ENCODE assay signal across 21 cellular contexts in genomic region chr7:25314094-25314708, GRCh38.
A peak's percentile ranks its signal among the peaks of the same experiment; 100 is the strongest.
DNase-seq lines count a peak whose midpoint lies in the region; ATAC-seq, FAIRE-seq and TF ChIP-seq lines count a peak whose summit lies in the region.
"Had no signal": no experiment of that assay in that cellular context is flagged by ENCODE, and none has a peak within 500 bp of the region (broad histone marks: within the 10 kb centered on the region; RNA-seq: fewer than 3 reads in every experiment).

No MANE protein-coding gene starts in this region.

- DNase-seq in Calu3 (peak; percentile 57), LNCaP clone FGC (ENCODE audit: low read depth) (no peak), body of pancreas (peak; percentile 21 to 35 (median 28)), lower lobe of right lung (no peak), kidney (no peak)
- DNase-seq in stimulated activated naive CD8-positive, alpha-beta T cell treated with anti-CD3 and anti-CD28 coated beads, Interleukin-15, amount 100 ng/mL, for 72 hours = no peak
- DNase-seq in stimulated activated naive CD8-positive, alpha-beta T cell treated with anti-CD3 and anti-CD28 coated beads, Interleukin-15, Interleukin-2, amounts not matched to agents 100 U/mL and 50 U/mL, for 24 hours = no peak
- DNase-seq: activated CD4-positive, alpha-beta T cell treated with anti-CD3 and anti-CD28 coated beads for 1 hour; CD4-positive, alpha-beta memory T cell; effector memory CD4-positive, alpha-beta T cell; IMR-90; mammary epithelial cell; NCI-H510A treated with DMSO at 0.1 percent for 48 hours; OCI-M1; stimulated activated CD4-positive, alpha-beta T cell treated with anti-CD3 and anti-CD28 coated beads, Interleukin-12 subunit alpha, Interleukin-12 subunit beta, amount 100 ng/mL, for 4 hours; T-helper 2 cell; tibial artery had no signal

- peak overlapping the region; percentile 2 for H3K4me3 Mint-ChIP-seq in Calu3 (ENCODE audit: low read depth, unreplicated experiment)
- H3K4me3 Mint-ChIP-seq in stimulated activated naive CD8-positive, alpha-beta T cell treated with anti-CD3 and anti-CD28 coated beads, Interleukin-15, amount 100 ng/mL, for 72 hours = no peak overlapping the region
- H3K4me3 Mint-ChIP-seq: CD4-positive, alpha-beta memory T cell; natural killer cell treated with Interleukin-12 subunit alpha and Interleukin-12 subunit beta and Interleukin-15 and Interleukin-18, amount 100 ng/mL, for 72 hours; stimulated activated effector memory CD8-positive, alpha-beta T cell treated with anti-CD3 and anti-CD28 coated beads, Interleukin-12 subunit alpha, Interleukin-12 subunit beta, amount 100 ng/mL, for 72 hours had no signal

- H3K27ac ChIP-seq in body of pancreas (peak overlapping the region; percentile 53 to 79 (median 78)), muscle layer of duodenum (ENCODE audit: low read length) (peak overlapping the region; percentile 14), lower lobe of right lung (no peak overlapping the region), kidney (ENCODE audit: low read depth in 2 of 2, low read length in 2 of 2) (no peak overlapping the region)
- H3K27ac ChIP-seq: tibial artery had no signal

- no peak for TF ChIP-seq CTCF in Calu3 (IDR thresholded peaks at IDR 0.05; ENCODE audit: unreplicated experiment)
- peak; percentile 35 for TF ChIP-seq CTCF in LNCaP clone FGC (IDR thresholded peaks at IDR 0.05; ENCODE audit: control insufficient read depth, extremely low read depth, insufficient read depth)
- peak in 4 of 7 experiments; percentile 25 to 38 (median 32) for TF ChIP-seq CTCF in body of pancreas (IDR thresholded peaks at IDR 0.05)
- no peak for TF ChIP-seq CTCF in lower lobe of right lung (IDR thresholded peaks at IDR 0.05)
- no peak for TF ChIP-seq CTCF in kidney (IDR thresholded peaks at IDR 0.05; ENCODE audit: borderline replicate concordance, extremely low read depth, insufficient read depth)

- H3K4me1 Mint-ChIP-seq in Calu3 (ENCODE audit: low read depth, unreplicated experiment) = peaks cover 36% of the 10 kb centered on the region
- H3K4me1 Mint-ChIP-seq in stimulated activated naive CD8-positive, alpha-beta T cell treated with anti-CD3 and anti-CD28 coated beads, Interleukin-15, amount 100 ng/mL, for 72 hours = no peaks in the 10 kb centered on the region
- H3K4me1 Mint-ChIP-seq: CD4-positive, alpha-beta memory T cell; stimulated activated effector memory CD8-positive, alpha-beta T cell treated with anti-CD3 and anti-CD28 coated beads, Interleukin-12 subunit alpha, Interleukin-12 subunit beta, amount 100 ng/mL, for 72 hours had no signal

- H3K4me3 ChIP-seq in LNCaP clone FGC (ENCODE audit: low read depth, low read length) (no peak overlapping the region), body of pancreas (no peak overlapping the region), muscle layer of duodenum (ENCODE audit: low read depth in 1 of 2, low read length in 2 of 2) (no peak overlapping the region), lower lobe of right lung (no peak overlapping the region), kidney (ENCODE audit: low read length in 2 of 2) (no peak overlapping the region)
- H3K4me3 ChIP-seq: tibial artery had no signal

- no peaks in the 10 kb centered on the region for H3K9me3 ChIP-seq in body of pancreas
- H3K9me3 ChIP-seq in muscle layer of duodenum (ENCODE audit: control insufficient read depth in 1 of 2, low read length in 2 of 2) = no peaks in the 10 kb centered on the region
- H3K9me3 ChIP-seq in lower lobe of right lung = no peaks in the 10 kb centered on the region
- no peaks in the 10 kb centered on the region for H3K9me3 ChIP-seq in kidney (ENCODE audit: control insufficient read depth in 1 of 2, low read length in 2 of 2)
- H3K9me3 ChIP-seq: tibial artery had no signal

- H3K27me3 ChIP-seq in body of pancreas (no peaks in the 10 kb centered on the region), muscle layer of duodenum (ENCODE audit: low read depth, low read length) (no peaks in the 10 kb centered on the region), lower lobe of right lung (ENCODE audit: low read depth) (no peaks in the 10 kb centered on the region)
- H3K27me3 ChIP-seq: tibial artery had no signal

- peak overlapping the region; percentile 30 for H3K27ac Mint-ChIP-seq in Calu3 (ENCODE audit: unreplicated experiment)
- H3K27ac Mint-ChIP-seq in stimulated activated naive CD8-positive, alpha-beta T cell treated with anti-CD3 and anti-CD28 coated beads, Interleukin-15, amount 100 ng/mL, for 72 hours = no peak overlapping the region
- H3K27ac Mint-ChIP-seq: CD4-positive, alpha-beta memory T cell; natural killer cell treated with Interleukin-12 subunit alpha and Interleukin-12 subunit beta and Interleukin-15 and Interleukin-18, amount 100 ng/mL, for 72 hours; stimulated activated effector memory CD8-positive, alpha-beta T cell treated with anti-CD3 and anti-CD28 coated beads, Interleukin-12 subunit alpha, Interleukin-12 subunit beta, amount 100 ng/mL, for 72 hours had no signal

- CTCF ChIA-PET in Calu3 (lab: Charles Lee) = interaction anchor here (0.8 to 1.9 kb wide), 4 partner anchors 11 to 134 kb away, joined by 4 to 9 read pairs (median 6); a partner anchor contains a TSS

- no peak for TF ChIP-seq POLR2A in body of pancreas (IDR thresholded peaks at IDR 0.05)

- H3K9ac ChIP-seq in kidney (ENCODE audit: low read length in 2 of 2) = no peak overlapping the region

- no peaks in the 10 kb centered on the region for H3K27me3 Mint-ChIP-seq in Calu3 (ENCODE audit: unreplicated experiment)
- H3K27me3 Mint-ChIP-seq in stimulated activated naive CD8-positive, alpha-beta T cell treated with anti-CD3 and anti-CD28 coated beads, Interleukin-15, amount 100 ng/mL, for 72 hours = no peaks in the 10 kb centered on the region

- H3K36me3 ChIP-seq in body of pancreas (replicated peaks in 1 of 2; ENCODE audit: insufficient read depth in 1 of 2, low read depth in 2 of 2) (no peaks in the 10 kb centered on the region), muscle layer of duodenum (ENCODE audit: control insufficient read depth in 1 of 2, insufficient read depth in 2 of 2, low read length in 2 of 2) (no peaks in the 10 kb centered on the region), lower lobe of right lung (no peaks in the 10 kb centered on the region), kidney (ENCODE audit: control insufficient read depth in 1 of 2, insufficient read depth in 2 of 2, low read length in 2 of 2) (no peaks in the 10 kb centered on the region)
- H3K36me3 ChIP-seq: tibial artery had no signal

- FAIRE-seq in kidney (lab: Jason Lieb, UNC) = no peak
- FAIRE-seq: H54 had no signal

- BruUV-seq in Calu3 (replicated peaks; lab: Mats Ljungman, UMichigan) = no TSS peak

- H3K4me1 ChIP-seq in body of pancreas (peaks cover 76% of the 10 kb centered on the region), muscle layer of duodenum (ENCODE audit: control insufficient read depth in 1 of 2, insufficient read depth in 2 of 2, low read length in 2 of 2) (no peaks in the 10 kb centered on the region), lower lobe of right lung (no peaks in the 10 kb centered on the region), kidney (ENCODE audit: control insufficient read depth in 1 of 2, insufficient read depth in 1 of 2, low read depth in 1 of 2, low read length in 2 of 2) (no peaks in the 10 kb centered on the region)
- H3K4me1 ChIP-seq: tibial artery had no signal

- no peaks in the 10 kb centered on the region for H3K9me3 Mint-ChIP-seq in Calu3 (ENCODE audit: low read depth, unreplicated experiment)
- H3K9me3 Mint-ChIP-seq in stimulated activated naive CD8-positive, alpha-beta T cell treated with anti-CD3 and anti-CD28 coated beads, Interleukin-15, amount 100 ng/mL, for 72 hours = no peaks in the 10 kb centered on the region
- H3K9me3 Mint-ChIP-seq: natural killer cell treated with Interleukin-12 subunit alpha and Interleukin-12 subunit beta and Interleukin-15 and Interleukin-18, amount 100 ng/mL, for 72 hours; stimulated activated effector memory CD8-positive, alpha-beta T cell treated with anti-CD3 and anti-CD28 coated beads, Interleukin-12 subunit alpha, Interleukin-12 subunit beta, amount 100 ng/mL, for 72 hours had no signal

- ATAC-seq in body of pancreas = peak; percentile 54
- no peak for ATAC-seq in lower lobe of right lung
- no peak for ATAC-seq in stimulated activated naive CD8-positive, alpha-beta T cell treated with anti-CD3 and anti-CD28 coated beads, Interleukin-15, amount 100 ng/mL, for 72 hours
- ATAC-seq in stimulated activated naive CD8-positive, alpha-beta T cell treated with anti-CD3 and anti-CD28 coated beads, Interleukin-15, Interleukin-2, amounts not matched to agents 100 U/mL and 50 U/mL, for 24 hours = no peak
- ATAC-seq: natural killer cell treated with Interleukin-12 subunit alpha and Interleukin-12 subunit beta and Interleukin-15 and Interleukin-18, amount 100 ng/mL, for 72 hours; stimulated activated effector memory CD8-positive, alpha-beta T cell treated with anti-CD3 and anti-CD28 coated beads, Interleukin-12 subunit alpha, Interleukin-12 subunit beta, amount 100 ng/mL, for 72 hours had no signal

- 71% methylated on average over 5 of the region's 5 CpGs for WGBS in body of pancreas, 2 donors

- no peaks in the 10 kb centered on the region for H3K36me3 Mint-ChIP-seq in Calu3 (ENCODE audit: insufficient read depth, unreplicated experiment)
- H3K36me3 Mint-ChIP-seq: CD4-positive, alpha-beta memory T cell; natural killer cell treated with Interleukin-12 subunit alpha and Interleukin-12 subunit beta and Interleukin-15 and Interleukin-18, amount 100 ng/mL, for 72 hours; stimulated activated effector memory CD8-positive, alpha-beta T cell treated with anti-CD3 and anti-CD28 coated beads, Interleukin-12 subunit alpha, Interleukin-12 subunit beta, amount 100 ng/mL, for 72 hours had no signal

- intact Hi-C loops in Calu3 (cut with micrococcal nuclease; ENCODE audit: unreplicated experiment) (loop anchor here (2.0 kb wide), 2 partner anchors 51 to 75 kb away; no protein-coding TSS in a partner anchor), body of pancreas (cut with DNase I) (no loop called here), lower lobe of right lung (cut with DNase I) (no loop called here), kidney (cut with DNase I) (no loop called here)

Comparison
In these comparisons a context has a peak if more than half of its experiments do, and no peak if none do; other contexts are left out.
1. DNase-seq: peak in Calu3 (single experiment) and body of pancreas (4 of 4); none in LNCaP clone FGC (single experiment), lower lobe of right lung (single experiment), stimulated activated naive CD8-positive, alpha-beta T cell treated with anti-CD3 and anti-CD28 coated beads, Interleukin-15, amount 100 ng/mL, for 72 hours (0 of 2), kidney (single experiment) and stimulated activated naive CD8-positive, alpha-beta T cell treated with anti-CD3 and anti-CD28 coated beads, Interleukin-15, Interleukin-2, amounts not matched to agents 100 U/mL and 50 U/mL, for 24 hours (single experiment).
2. CTCF ChIP-seq: peak in LNCaP clone FGC (single experiment) and body of pancreas (4 of 7); none in Calu3 (single experiment), lower lobe of right lung (single experiment) and kidney (single experiment).
3. H3K27ac ChIP-seq: peak in body of pancreas (4 of 4) and muscle layer of duodenum (single experiment); none in lower lobe of right lung (single experiment) and kidney (0 of 2).